ENCODE assay signal across 26 cellular contexts in genomic region chr15:39260791-39261190, GRCh38.
DNase-seq lines count a peak whose midpoint lies in the region; ATAC-seq, FAIRE-seq and TF ChIP-seq lines count a peak whose summit lies in the region.
"Had no signal": no experiment of that assay in that cellular context is flagged by ENCODE, and none has a peak within 500 bp of the region (broad histone marks: within the 10 kb centered on the region; RNA-seq: fewer than 3 reads in every experiment).

No MANE protein-coding gene starts in this region.

- H3K4me1 Mint-ChIP-seq in astrocyte (ENCODE audit: low read depth, unreplicated experiment), result peaks cover 27% of the 10 kb centered on the region
- H3K4me1 Mint-ChIP-seq in endodermal cell, result no peaks in the 10 kb centered on the region

- H4K20me1 ChIP-seq in astrocyte (ENCODE audit: insufficient read depth, low read length) (no peaks in the 10 kb centered on the region), osteoblast (ENCODE audit: insufficient read depth, low read length) (no peaks in the 10 kb centered on the region), PC-3 (ENCODE audit: low read length) (no peaks in the 10 kb centered on the region)
- H4K20me1 ChIP-seq: BLaER1 had no signal

- H3K4me2 ChIP-seq in astrocyte (ENCODE audit: low read length) (peak overlapping the region; percentile 31), osteoblast (ENCODE audit: insufficient read depth, low read length) (no peak overlapping the region), PC-3 (ENCODE audit: low read length) (no peak overlapping the region)
- H3K4me2 ChIP-seq: BLaER1 had no signal

- H3K27me3 Mint-ChIP-seq in astrocyte (ENCODE audit: low read depth, unreplicated experiment) (no peaks in the 10 kb centered on the region), endodermal cell (ENCODE audit: insufficient read depth) (no peaks in the 10 kb centered on the region)

- H3K9ac ChIP-seq in astrocyte (ENCODE audit: low read length), result peak overlapping the region; percentile 42
- no peak overlapping the region for H3K9ac ChIP-seq in endodermal cell (ENCODE audit: extremely low read depth, low read length, poor library complexity, severe bottlenecking)
- no peak overlapping the region for H3K9ac ChIP-seq in PC-3 (ENCODE audit: low read length)
- H3K9ac ChIP-seq: BLaER1 had no signal

- ATAC-seq in GM21381 (IDR thresholded peaks at IDR 0.05; ENCODE audit: unreplicated experiment) (no peak), PC-3 (no peak)
- ATAC-seq: Panc1 had no signal

- TF ChIP-seq CTCF in astrocyte (IDR thresholded peaks at IDR 0.05; ENCODE audit: insufficient read depth, low read depth, low read length) (no peak), osteoblast (IDR thresholded peaks at IDR 0.05; ENCODE audit: extremely low read depth, low read depth, low read length) (no peak), endodermal cell (conservative IDR thresholded peaks at IDR 0.05) (no peak), PC-3 (conservative IDR thresholded peaks at IDR 0.05; ENCODE audit: low read depth, low read length) (no peak)

- H2AFZ ChIP-seq in astrocyte (ENCODE audit: low read depth, low read length), result no peak overlapping the region
- H2AFZ ChIP-seq in osteoblast (ENCODE audit: low read length), result no peak overlapping the region
- no peak overlapping the region for H2AFZ ChIP-seq in PC-3 (ENCODE audit: low read length)

- H3K9me3 Mint-ChIP-seq in astrocyte (ENCODE audit: unreplicated experiment) (no peaks in the 10 kb centered on the region), endodermal cell (no peaks in the 10 kb centered on the region)

- no peaks in the 10 kb centered on the region for H3F3A ChIP-seq in PC-3 (ENCODE audit: low read length, unreplicated experiment)

- H3K27ac Mint-ChIP-seq in astrocyte (ENCODE audit: unreplicated experiment), result no peak overlapping the region
- H3K27ac Mint-ChIP-seq in endodermal cell, result no peak overlapping the region

- peaks cover 9% of the 10 kb centered on the region for H3K4me1 ChIP-seq in astrocyte (ENCODE audit: insufficient read depth, low read length)
- H3K4me1 ChIP-seq in osteoblast (ENCODE audit: insufficient read depth, low read length), result peaks cover 26% of the 10 kb centered on the region
- no peaks in the 10 kb centered on the region for H3K4me1 ChIP-seq in endodermal cell (ENCODE audit: control insufficient read depth, insufficient read depth, low read length)
- H3K4me1 ChIP-seq in PC-3 (ENCODE audit: insufficient read depth, low read length), result peaks cover 7% of the 10 kb centered on the region; the same call in 1 of the 2 replicates

- POLR2A ChIA-PET in PC-3 (lab: Charles Lee; ENCODE audit: unreplicated experiment), result interaction anchor here (0.6 kb wide), 1 partner anchor 19 kb away, joined by 4 read pairs; no protein-coding TSS in a partner anchor

- no TSS peak for BruUV-seq in PC-3 (replicated peaks; lab: Mats Ljungman, UMichigan)

- intact Hi-C loops in PC-3 (cut with micrococcal nuclease), result no loop called here

- H3K4me3 ChIP-seq in astrocyte (ENCODE audit: insufficient read depth, low read depth, low read length) (no peak overlapping the region), osteoblast (ENCODE audit: insufficient read depth, low read length) (no peak overlapping the region), endodermal cell (ENCODE audit: low read length) (no peak overlapping the region), PC-3 (ENCODE audit: low read length) (no peak overlapping the region)
- H3K4me3 ChIP-seq: BLaER1, SJCRH30 had no signal

- peak; percentile 13 for FAIRE-seq in astrocyte (lab: Jason Lieb, UNC)
- FAIRE-seq: H1 had no signal

- H3K9me3 ChIP-seq in KOPT-K1 (ENCODE audit: insufficient read depth, low read length, poor library complexity, severe bottlenecking), result no peaks in the 10 kb centered on the region
- H3K9me3 ChIP-seq in astrocyte (ENCODE audit: insufficient read depth, low read depth, low read length), result no peaks in the 10 kb centered on the region
- no peaks in the 10 kb centered on the region for H3K9me3 ChIP-seq in osteoblast (ENCODE audit: low read depth, low read length)
- H3K9me3 ChIP-seq in endodermal cell (ENCODE audit: control insufficient read depth, low read length), result no peaks in the 10 kb centered on the region
- H3K9me3 ChIP-seq in PC-3 (ENCODE audit: low read length), result no peaks in the 10 kb centered on the region
- H3K9me3 ChIP-seq: BLaER1 had no signal

- H3K4me3 Mint-ChIP-seq in astrocyte (ENCODE audit: unreplicated experiment) (no peak overlapping the region), endodermal cell (no peak overlapping the region)
- H3K4me3 Mint-ChIP-seq: CD4-positive, CD25-positive, alpha-beta regulatory T cell had no signal

- H3K27me3 ChIP-seq in astrocyte (ENCODE audit: insufficient read depth, low read length), result no peaks in the 10 kb centered on the region
- H3K27me3 ChIP-seq in osteoblast (ENCODE audit: insufficient read depth, low read length), result no peaks in the 10 kb centered on the region
- no peaks in the 10 kb centered on the region for H3K27me3 ChIP-seq in endodermal cell (ENCODE audit: control insufficient read depth, insufficient read depth, low read length, poor library complexity, severe bottlenecking)
- H3K27me3 ChIP-seq in PC-3 (ENCODE audit: low read length), result no peaks in the 10 kb centered on the region
- H3K27me3 ChIP-seq: BLaER1, SJCRH30 had no signal

- H3K36me3 Mint-ChIP-seq in astrocyte (ENCODE audit: low read depth, unreplicated experiment) (no peaks in the 10 kb centered on the region), endodermal cell (ENCODE audit: low read depth) (no peaks in the 10 kb centered on the region)
- H3K36me3 Mint-ChIP-seq: CD4-positive, CD25-positive, alpha-beta regulatory T cell had no signal

- no peaks in the 10 kb centered on the region for H3K9me2 ChIP-seq in PC-3 (replicated peaks; ENCODE audit: low read length)

- DNase-seq in SHP77 treated with DMSO at 0.1 percent for 48 hours (lab: John Stamatoyannopoulos, UW) (peak; percentile 31), SHP77 (lab: John Stamatoyannopoulos, UW) (no peak), astrocyte (ENCODE audit: low read depth) (no peak), osteoblast (ENCODE audit: insufficient read length, low spot score, missing footprints) (no peak), endodermal cell (no peak), PC-3 (no peak)
- DNase-seq: 8988T; CD4-positive, CD25-positive, alpha-beta regulatory T cell; DMS153; HCEC 1CT; KG1; NCI-H1048; NCI-H1694; NCI-H2029 treated with DMSO at 0.1 percent for 48 hours; NCI-H2171; NCI-H226; NCI-H510A; NCI-H69; SJCRH30; T-helper 1 cell had no signal

- CTCF ChIA-PET in PC-3 (lab: Charles Lee), result no interaction called here

- H3K79me2 ChIP-seq in astrocyte (ENCODE audit: insufficient read depth, low read length) (no peaks in the 10 kb centered on the region), osteoblast (ENCODE audit: insufficient read depth, low read length) (no peaks in the 10 kb centered on the region), PC-3 (ENCODE audit: low read length) (no peaks in the 10 kb centered on the region)

- H3K36me3 ChIP-seq in KOPT-K1 (ENCODE audit: insufficient read depth, low read length), result no peaks in the 10 kb centered on the region
- no peaks in the 10 kb centered on the region for H3K36me3 ChIP-seq in astrocyte (ENCODE audit: insufficient read depth, low read length)
- no peaks in the 10 kb centered on the region for H3K36me3 ChIP-seq in osteoblast (ENCODE audit: insufficient read depth, low read length)
- no peaks in the 10 kb centered on the region for H3K36me3 ChIP-seq in endodermal cell (ENCODE audit: control insufficient read depth, insufficient read depth, low read length)
- H3K36me3 ChIP-seq in PC-3 (ENCODE audit: low read depth, low read length), result no peaks in the 10 kb centered on the region
- H3K36me3 ChIP-seq: BLaER1, SJCRH30 had no signal

- H3K27ac ChIP-seq in KOPT-K1 (ENCODE audit: low read depth, low read length, poor library complexity, severe bottlenecking), result peak overlapping the region; percentile 12
- peak overlapping the region; percentile 65 for H3K27ac ChIP-seq in astrocyte (ENCODE audit: low read depth, low read length)
- H3K27ac ChIP-seq in osteoblast (ENCODE audit: low read depth, low read length), result peak overlapping the region; percentile 96
- no peak overlapping the region for H3K27ac ChIP-seq in endodermal cell (ENCODE audit: low read depth, low read length)
- H3K27ac ChIP-seq in PC-3 (ENCODE audit: low read length), result no peak overlapping the region
- H3K27ac ChIP-seq: BLaER1, RWPE1, SJCRH30 had no signal

Comparison
In these comparisons a context has a peak if more than half of its experiments do, and no peak if none do; other contexts are left out.
1. H3K27ac ChIP-seq: peak in KOPT-K1 (single experiment), astrocyte (single experiment) and osteoblast (single experiment); none in endodermal cell (single experiment) and PC-3 (single experiment).